ENCODE assay signal across 20 cellular contexts in genomic region chr16:78443780-78444422, GRCh38.
DNase-seq lines count a peak whose midpoint lies in the region; ATAC-seq, FAIRE-seq and TF ChIP-seq lines count a peak whose summit lies in the region.
"Had no signal": no experiment of that assay in that cellular context is flagged by ENCODE, and none has a peak within 500 bp of the region (broad histone marks: within the 10 kb centered on the region; RNA-seq: fewer than 3 reads in every experiment).

No MANE protein-coding gene starts in this region.

- no peaks in the 10 kb centered on the region for H3K9me1 ChIP-seq in K562 (ENCODE audit: control insufficient read depth, insufficient read depth, low read length)

- H3K79me2 ChIP-seq in K562 (ENCODE audit: control insufficient read depth, insufficient read depth, low read length), result no peaks in the 10 kb centered on the region
- H3K79me2 ChIP-seq in HepG2 (ENCODE audit: insufficient read depth, low read length), result no peaks in the 10 kb centered on the region

- H3K36me3 ChIP-seq in K562 (ENCODE audit: control insufficient read depth, insufficient read depth, low read length) (no peaks in the 10 kb centered on the region), HepG2 (replicated peaks in 1 of 2; ENCODE audit: control insufficient read depth in 1 of 2, insufficient read depth in 2 of 2, low read length in 2 of 2) (no peaks in the 10 kb centered on the region; a peak in 1 of 5 replicates), BE2C (no peaks in the 10 kb centered on the region)
- H3K36me3 ChIP-seq: heart right ventricle had no signal

- H2AFZ ChIP-seq in K562 (ENCODE audit: low read depth, low read length) (no peak overlapping the region), HepG2 (ENCODE audit: low read length) (no peak overlapping the region)

- BruUV-seq in K562 (replicated peaks; lab: Mats Ljungman, UMichigan), result no TSS peak
- BruUV-seq in HepG2 (replicated peaks; lab: Mats Ljungman, UMichigan), result no TSS peak

- in situ Hi-C loops in K562 (cut with MboI), result no loop called here
- in situ Hi-C loops in HepG2 (cut with HindIII; ENCODE audit: extremely low pct_ligation_motif_present, low pct_unique_long_range_greater_than_20kb), result no loop called here
- in situ Hi-C loops in KBM-7 (cut with MboI; ENCODE audit: low pct_unique_long_range_greater_than_20kb, low sequenced_read_pairs), result no loop called here

- no peaks in the 10 kb centered on the region for H3K9me3 ChIP-seq in K562 (replicated peaks; ENCODE audit: control insufficient read depth, insufficient read depth, low read depth, low read length)
- H3K9me3 ChIP-seq in HepG2 (ENCODE audit: low read length), result no peaks in the 10 kb centered on the region
- H3K9me3 ChIP-seq in BE2C, result peaks cover under 1% of the 10 kb centered on the region
- H3K9me3 ChIP-seq: heart right ventricle had no signal

- TF ChIP-seq RAD21 in K562 (CRISPR knock-in tag; conservative IDR thresholded peaks at IDR 0.05 in 1 of 2, IDR thresholded peaks at IDR 0.05 in 1 of 2) (no peak), HepG2 (CRISPR knock-in tag; IDR thresholded peaks at IDR 0.05) (no peak)

- no peaks in the 10 kb centered on the region for H4K20me1 ChIP-seq in K562 (replicated peaks; ENCODE audit: control insufficient read depth, insufficient read depth, low read length)
- no peaks in the 10 kb centered on the region for H4K20me1 ChIP-seq in HepG2 (ENCODE audit: insufficient read depth, low read length)

- TF ChIP-seq CTCF in K562 (IDR thresholded peaks at IDR 0.05 in 2 of 3, conservative IDR thresholded peaks at IDR 0.05 in 1 of 3; ENCODE audit: insufficient read depth in 2 of 3, low read depth in 1 of 3, low read length in 3 of 3), result no peak
- no peak for TF ChIP-seq CTCF in HepG2 (CRISPR knock-in tag; IDR thresholded peaks at IDR 0.05)
- no peak for TF ChIP-seq CTCF in BE2C (IDR thresholded peaks at IDR 0.05; ENCODE audit: low read depth, low read length)

- POLR2A ChIA-PET in K562 (lab: Yijun Ruan, JAX), result interaction anchor here (0.6 kb wide), 1 partner anchor 20 kb away, joined by 4 read pairs; no protein-coding TSS in a partner anchor
- POLR2A ChIA-PET in HepG2 (lab: Yijun Ruan, JAX), result no interaction called here

- H3K27me3 ChIP-seq in K562 (ENCODE audit: control insufficient read depth in 2 of 2, insufficient read depth in 2 of 2, low read length in 2 of 2) (no peaks in the 10 kb centered on the region), HepG2 (ENCODE audit: control insufficient read depth in 1 of 2, insufficient read depth in 2 of 2, low read length in 2 of 2) (no peaks in the 10 kb centered on the region), BE2C (no peaks in the 10 kb centered on the region)
- H3K27me3 ChIP-seq: heart right ventricle had no signal

- H3K9ac ChIP-seq in K562 (ENCODE audit: insufficient read depth in 1 of 2, low read depth in 2 of 2, low read length in 2 of 2) (no peak overlapping the region), HepG2 (ENCODE audit: insufficient read depth, low read depth, low read length) (no peak overlapping the region)

- DNase-seq in Kasumi-1 (lab: John Stamatoyannopoulos, UW) (peak; percentile 8 to 9), K562 (ENCODE audit: extremely low read depth in 1 of 4, low spot score in 3 of 4) (peak in 2 of 4 experiments; percentile 44 to 57), HepG2 (ENCODE audit: low spot score) (no peak), smooth muscle cell of the brain vasculature (ENCODE audit: low read depth, low spot score) (peak; percentile 9), BE2C (no peak), KBM-7 (no peak)
- DNase-seq: activated CD4-positive, alpha-beta T cell treated with anti-CD3 and anti-CD28 coated beads, Interleukin-2, amount 50 U/mL, for 1 hour; activated T-cell treated with anti-CD3 and anti-CD28 coated beads, Interleukin-2, amount 50 U/mL, for 4 hours; GOT3; heart right ventricle; kidney glomerular epithelial cell; NCI-H1417; retina; SHP77 treated with DMSO at 0.1 percent for 48 hours; stimulated activated CD4-positive, alpha-beta T cell treated with anti-CD3 and anti-CD28 coated beads, Interleukin-2, amount 100 ng/mL, for 48 hours; T-helper 9 cell had no signal

- H3K4me3 ChIP-seq in K562, result no peak overlapping the region
- H3K4me3 ChIP-seq in HepG2 (replicated peaks in 1 of 3; ENCODE audit: insufficient read depth in 1 of 3, low read depth in 2 of 3, low read length in 3 of 3), result no peak overlapping the region
- H3K4me3 ChIP-seq in BE2C (ENCODE audit: low read depth, low read length), result no peak overlapping the region

- no peak for TF ChIP-seq POLR2A in K562 (conservative IDR thresholded peaks at IDR 0.05)
- TF ChIP-seq POLR2A in HepG2 (IDR thresholded peaks at IDR 0.05; ENCODE audit: insufficient read depth in 1 of 2, low read depth in 2 of 2, low read length in 2 of 2), result no peak

- H3K4me2 ChIP-seq in K562 (ENCODE audit: insufficient read depth, low read length), result no peak overlapping the region
- H3K4me2 ChIP-seq in HepG2 (ENCODE audit: low read depth, low read length), result peak overlapping the region; percentile 7; the same call in 1 of the 2 replicates

- FAIRE-seq in K562 (lab: Jason Lieb, UNC) (no peak), HepG2 (lab: Jason Lieb, UNC) (no peak)
- FAIRE-seq: urothelium cell line had no signal

- TF ChIP-seq EP300 in K562 (IDR thresholded peaks at IDR 0.05; ENCODE audit: low read length), result peak; percentile 39; the same call in 1 of the 2 replicates
- no peak for TF ChIP-seq EP300 in HepG2 (IDR thresholded peaks at IDR 0.05; ENCODE audit: low read depth in 2 of 2, low read length in 2 of 2)
- TF ChIP-seq EP300 in HepG2 (CRISPR knock-in tag; IDR thresholded peaks at IDR 0.05; ENCODE audit: borderline replicate concordance), result no peak

- 12% methylated on average over 8 of the region's 8 CpGs for WGBS in K562 (ENCODE audit: insufficient coverage, low coverage, missing lambda C conversion rate)
- 36% methylated on average over 8 of the region's 8 CpGs for WGBS in HepG2 (ENCODE audit: low lambda C conversion rate)

- H3K4me1 ChIP-seq in K562 (replicated peaks in 1 of 2; ENCODE audit: control insufficient read depth in 2 of 2, insufficient read depth in 2 of 2, low read length in 2 of 2), result peaks cover 0 to 4% of the 10 kb centered on the region in 2 experiments; a peak in 2 of 5 replicates
- H3K4me1 ChIP-seq in HepG2 (ENCODE audit: insufficient read depth, low read length), result peaks cover 24% of the 10 kb centered on the region
- no peaks in the 10 kb centered on the region for H3K4me1 ChIP-seq in BE2C

- no peak overlapping the region for H3K27ac ChIP-seq in K562 (ENCODE audit: extremely low read depth, low read depth, low read length)
- H3K27ac ChIP-seq in HepG2 (ENCODE audit: extremely low read length, insufficient read depth, low read length), result no peak overlapping the region
- H3K27ac ChIP-seq: epithelial cell of prostate had no signal

- intact Hi-C loops in K562 (cut with micrococcal nuclease), result no loop called here
- intact Hi-C loops in HepG2 (cut with micrococcal nuclease; ENCODE audit: unreplicated experiment), result loop anchor here (1.0 kb wide), 1 partner anchor 19 kb away; no protein-coding TSS in a partner anchor

- ATAC-seq in K562 (peak; percentile 72), HepG2 (no peak), GM19324 (IDR thresholded peaks at IDR 0.05; ENCODE audit: low FRiP score, unreplicated experiment) (no peak), HG03139 (IDR thresholded peaks at IDR 0.05; ENCODE audit: unreplicated experiment) (no peak)
- ATAC-seq: activated T-cell treated with anti-CD3 and anti-CD28 coated beads, Interleukin-2, amount 50 U/mL, for 4 hours had no signal

- CTCF ChIA-PET in K562 (lab: Yijun Ruan, JAX; ENCODE audit: low intra/inter-chr PET ratio) (no interaction called here), HepG2 (lab: Yijun Ruan, JAX; ENCODE audit: low intra/inter-chr PET ratio, low total read pairs) (no interaction called here)

TF ChIP-seq in K562, 482 proteins besides CTCF, POLR2A, EP300 and RAD21 (continues in another document):
- TF ChIP-seq ZNF551 (CRISPR knock-in tag; IDR thresholded peaks at IDR 0.05) (no peak), ESRRA (IDR thresholded peaks at IDR 0.05; ENCODE audit: borderline replicate concordance, low read depth) (no peak), CTCFL (IDR thresholded peaks at IDR 0.05; ENCODE audit: borderline replicate concordance, insufficient read depth, low read depth, low read length, poor library complexity, severe bottlenecking) (no peak), GATAD2B (IDR thresholded peaks at IDR 0.05; ENCODE audit: borderline replicate concordance) (no peak)

TF ChIP-seq in HepG2, 621 proteins besides CTCF, POLR2A, EP300 and RAD21:
- no peak for TF ChIP-seq HDAC6 (IDR thresholded peaks at IDR 0.05; ENCODE audit: low read depth, low read length)
- peak; percentile 76 for TF ChIP-seq ZNF629 (CRISPR knock-in tag; conservative IDR thresholded peaks at IDR 0.05)

Comparison
In these comparisons a context has a peak if more than half of its experiments do, and no peak if none do; other contexts are left out.
1. DNase-seq: peak in Kasumi-1 (2 of 2) and smooth muscle cell of the brain vasculature (single experiment); none in HepG2 (single experiment), BE2C (single experiment) and KBM-7 (single experiment).